Comparison of ENCODE assay signal across 9 cellular contexts in genomic region chr2:134120160-134120717, GRCh38.
DNase-seq lines count a peak whose midpoint lies in the region; ATAC-seq, FAIRE-seq and TF ChIP-seq lines count a peak whose summit lies in the region.
"Had no signal": no experiment of that assay in that cellular context is flagged by ENCODE, and none has a peak within 500 bp of the region (broad histone marks: within the 10 kb centered on the region; RNA-seq: fewer than 3 reads in every experiment).

No MANE protein-coding gene starts in this region.

- H3K27me3 Mint-ChIP-seq in T-helper 17 cell, result no peaks in the 10 kb centered on the region
- peaks cover 0 to 7% of the 10 kb centered on the region in 2 donors for H3K27me3 Mint-ChIP-seq in natural killer cell (ENCODE audit: low read depth in 2 of 2)

- H3K27ac Mint-ChIP-seq in T-helper 17 cell (peak overlapping the region; percentile 96), natural killer cell (peak overlapping the region; percentile 89 to 94)

- H3K9ac ChIP-seq in endocrine pancreas (ENCODE audit: control insufficient read depth, insufficient read depth, low read length), result peak overlapping the region; percentile 49

- H3K4me1 Mint-ChIP-seq in T-helper 17 cell (peaks cover 49% of the 10 kb centered on the region), natural killer cell (peaks cover 47 to 51% of the 10 kb centered on the region in 2 donors)

- H3K4me3 ChIP-seq in endocrine pancreas (ENCODE audit: control insufficient read depth, insufficient read depth, low read length), result no peak overlapping the region

- TF ChIP-seq CTCF in natural killer cell (IDR thresholded peaks at IDR 0.05), result no peak

- ATAC-seq in HG02852 (IDR thresholded peaks at IDR 0.05; ENCODE audit: unreplicated experiment) (peak; percentile 11), T-helper 17 cell (peak; percentile 11), natural killer cell (peak; percentile 5 to 22 (median 16))

- H3K9me3 ChIP-seq in T-helper 17 cell (ENCODE audit: control insufficient read depth, low read length, poor library complexity, severe bottlenecking), result no peaks in the 10 kb centered on the region
- H3K9me3 ChIP-seq in endocrine pancreas (ENCODE audit: control insufficient read depth, low read length), result no peaks in the 10 kb centered on the region

- no peak for DNase-seq in GM12892 (ENCODE audit: insufficient read length)
- DNase-seq in T-helper 17 cell, result no peak
- DNase-seq in natural killer cell, result no peak
- DNase-seq in HPDE6-E6E7 (ENCODE audit: extremely low spot score), result no peak
- no peak for DNase-seq in G401 (ENCODE audit: low spot score)
- no peak for DNase-seq in erythroblast (lab: John Stamatoyannopoulos, UW)

- H3K4me3 Mint-ChIP-seq in T-helper 17 cell (peak overlapping the region; percentile 96), natural killer cell (peak overlapping the region; percentile 69)

- H3K36me3 Mint-ChIP-seq in T-helper 17 cell (ENCODE audit: low read depth) (peaks cover 2% of the 10 kb centered on the region), natural killer cell (no peaks in the 10 kb centered on the region)

- no peaks in the 10 kb centered on the region for H3K9me3 Mint-ChIP-seq in natural killer cell
- H3K9me3 Mint-ChIP-seq: T-helper 1 cell treated with Interleukin-12 subunit alpha and Interleukin-12 subunit beta and Interleukin-4 antibody, amounts not matched to agents 30 μg/mL and 1 μg/mL, for 36 hours had no signal

- TF ChIP-seq POLR2A in GM12892 (IDR thresholded peaks at IDR 0.05; ENCODE audit: low read depth, low read length), result peak; percentile 11; the same call in 1 of the 2 replicates
- no peak for TF ChIP-seq POLR2A in erythroblast (IDR thresholded peaks at IDR 0.05; ENCODE audit: low read length)

- H3K27me3 ChIP-seq in endocrine pancreas (ENCODE audit: control insufficient read depth, insufficient read depth, low read length), result no peaks in the 10 kb centered on the region

- no peaks in the 10 kb centered on the region for H3K4me1 ChIP-seq in endocrine pancreas (ENCODE audit: control insufficient read depth, insufficient read depth, low read length)

- intact Hi-C loops in natural killer cell (cut with micrococcal nuclease), result loop anchor here (10.0 kb wide), 1 partner anchor 545 kb away; no protein-coding TSS in a partner anchor

- no peaks in the 10 kb centered on the region for H3K36me3 ChIP-seq in endocrine pancreas (ENCODE audit: control insufficient read depth, insufficient read depth, low read length)

- in situ Hi-C loops in G401 (cut with HindIII; ENCODE audit: low sequenced_read_pairs), result no loop called here

- no peak for FAIRE-seq in GM12892 (lab: Jason Lieb, UNC)
